Comparison of ENCODE assay signal across 1 cellular context in genomic region chr19:41263850-41264580, GRCh38.
TF ChIP-seq lines count a peak whose summit lies in the region.

Gene HNRNPUL1 (plus strand): TSS chr19:41264372. CDS start chr19:41264504, 132 bp downstream.

TF ChIP-seq in K562, 482 proteins besides CTCF, POLR2A, EP300 and RAD21 (continued from another document and continues in another):
- TF ChIP-seq AFF4 (CRISPR knock-in tag; IDR thresholded peaks at IDR 0.05) (no peak; the same call in none of the 2 replicates), PCBP1 (IDR thresholded peaks at IDR 0.05; ENCODE audit: low read depth, low read length, poor library complexity, severe bottlenecking) (peak; percentile 99), ZBTB7A (IDR thresholded peaks at IDR 0.05; ENCODE audit: borderline replicate concordance, control insufficient read depth, low read depth, low read length) (peak; percentile 23; the same call in 1 of the 2 replicates), PRMT5 (CRISPR knock-in tag; IDR thresholded peaks at IDR 0.05) (0 out of 2 replicates have a peak, but pooled peaks have one; percentile 87), E2F5 (CRISPR knock-in tag; IDR thresholded peaks at IDR 0.05) (0 out of 2 replicates have a peak, but pooled peaks have one; percentile 59), TRIM24 (IDR thresholded peaks at IDR 0.05) (peak in 1 of 2 experiments; percentile 45; a peak in 1 of 4 replicates), ZNF175 (CRISPR knock-in tag; IDR thresholded peaks at IDR 0.05; ENCODE audit: low read depth) (no peak), BRD4 (IDR thresholded peaks at IDR 0.05) (peak; percentile 100), ZBTB43 (CRISPR knock-in tag; IDR thresholded peaks at IDR 0.05) (0 out of 2 replicates have a peak, but pooled peaks have one; percentile 61), ZSCAN32 (CRISPR knock-in tag; IDR thresholded peaks at IDR 0.05) (no peak), LARP7 (IDR thresholded peaks at IDR 0.05) (peak; percentile 21; the same call in 1 of the 2 replicates), ASH1L (IDR thresholded peaks at IDR 0.05; ENCODE audit: borderline replicate concordance, low read depth, partially characterized antibody) (peak; percentile 99), E2F1 (CRISPR knock-in tag; IDR thresholded peaks at IDR 0.05) (peak; percentile 98), POLR2H (tag; IDR thresholded peaks at IDR 0.05; ENCODE audit: low read depth) (peak; percentile 66; the same call in 1 of the 2 replicates), MEF2A (IDR thresholded peaks at IDR 0.05; ENCODE audit: control insufficient read depth, low read depth, low read length) (no peak), HMG20A (CRISPR knock-in tag; conservative IDR thresholded peaks at IDR 0.05) (no peak), CBX8 (IDR thresholded peaks at IDR 0.05; ENCODE audit: borderline replicate concordance, extremely low read depth, low read depth, low read length, poor library complexity, severe bottlenecking) (no peak), SRSF3 (IDR thresholded peaks at IDR 0.05; ENCODE audit: insufficient read depth, low read length) (no peak), MIER1 (IDR thresholded peaks at IDR 0.05; ENCODE audit: low read depth) (no peak), ZNF212 (CRISPR knock-in tag; IDR thresholded peaks at IDR 0.05) (no peak), ZNF316 (IDR thresholded peaks at IDR 0.05) (no peak), TEAD1 (CRISPR knock-in tag; IDR thresholded peaks at IDR 0.05) (peak; percentile 56 to 78; a peak in 2 of 4 replicates), ZNF407 (IDR thresholded peaks at IDR 0.05; ENCODE audit: low read depth) (no peak), CREB3 (tag; conservative IDR thresholded peaks at IDR 0.05; ENCODE audit: low read depth) (0 out of 2 replicates have a peak, but pooled peaks have one; percentile 42), SMARCA5 (IDR thresholded peaks at IDR 0.05) (no peak), KLF1 (tag; IDR thresholded peaks at IDR 0.05) (peak; percentile 30; the same call in 1 of the 2 replicates), TOE1 (IDR thresholded peaks at IDR 0.05; ENCODE audit: borderline replicate concordance) (peak; percentile 70), TOE1 (CRISPR knock-in tag; IDR thresholded peaks at IDR 0.05; ENCODE audit: borderline replicate concordance, low read depth) (no peak), ATF2 (CRISPR knock-in tag; IDR thresholded peaks at IDR 0.05) (no peak), HMBOX1 (IDR thresholded peaks at IDR 0.05) (no peak), MYNN (IDR thresholded peaks at IDR 0.05) (no peak), MYNN (CRISPR knock-in tag; IDR thresholded peaks at IDR 0.05) (no peak), USF1 (CRISPR knock-in tag; IDR thresholded peaks at IDR 0.05) (peak; percentile 67)
